8 cellular contexts compared by ENCODE assay signal in genomic region chr11:114262681-114263509, GRCh38. TPM values are rescaled to one million over a fixed set of nuclear protein-coding genes. Genes with fewer than 3 reads are reported as not detected.
DNase-seq lines count a peak whose midpoint lies in the region; ATAC-seq, FAIRE-seq and TF ChIP-seq lines count a peak whose summit lies in the region.

No MANE protein-coding gene starts in this region.

- TF ChIP-seq EP300 in Ishikawa (IDR thresholded peaks at IDR 0.05; ENCODE audit: borderline replicate concordance) = no peak
- no peak for TF ChIP-seq EP300 in H1 (IDR thresholded peaks at IDR 0.05; ENCODE audit: borderline replicate concordance in 1 of 2, low read depth in 2 of 2, low read length in 2 of 2)

- no peak overlapping the region for H4K5ac ChIP-seq in H1 (ENCODE audit: insufficient read length, low read depth, low read length)

- H3K27ac Mint-ChIP-seq in activated T-helper 1 cell treated with anti-CD3 and anti-CD28 coated beads, Interleukin-12 subunit alpha, Interleukin-12 subunit beta, Interleukin-2, Interleukin-4 antibody, amounts not matched to agents 30 ng/mL and 10 ng/mL and 1 ng/mL, durations not matched to agents 14 hours and 24 hours and 36 hours = no peak overlapping the region

- H3K4me1 Mint-ChIP-seq in activated T-helper 1 cell treated with anti-CD3 and anti-CD28 coated beads, Interleukin-12 subunit alpha, Interleukin-12 subunit beta, Interleukin-2, Interleukin-4 antibody, amounts not matched to agents 30 ng/mL and 10 ng/mL and 1 ng/mL, durations not matched to agents 14 hours and 24 hours and 36 hours (ENCODE audit: low read depth) = no peaks in the 10 kb centered on the region

- no peak overlapping the region for H2AK5ac ChIP-seq in H1 (ENCODE audit: low read depth, low read length)

- FAIRE-seq in D721Med (lab: Jason Lieb, UNC) (peak; percentile 48), H1 (lab: Jason Lieb, UNC) (peak; percentile 93)

- H2AFZ ChIP-seq in PC-9 (no peak overlapping the region), H1 (ENCODE audit: low read length) (no peak overlapping the region)

- no peaks in the 10 kb centered on the region for H3K36me3 ChIP-seq in PC-9 (ENCODE audit: low read depth)
- no peaks in the 10 kb centered on the region for H3K36me3 ChIP-seq in H1 (ENCODE audit: control insufficient read depth in 2 of 4, insufficient read depth in 4 of 4, low read length in 3 of 4)

- no peak overlapping the region for H3K18ac ChIP-seq in H1 (ENCODE audit: extremely low read depth, low read length)

- H3K4me2 ChIP-seq in PC-9 (no peak overlapping the region), H1 (ENCODE audit: insufficient read depth in 1 of 2, low read depth in 2 of 2, low read length in 2 of 2) (no peak overlapping the region)

- no peak overlapping the region for H3K9ac ChIP-seq in H1 (replicated peaks in 1 of 4; ENCODE audit: extremely low read depth in 1 of 4, low read depth in 3 of 4, low read length in 3 of 4)

- H3K23ac ChIP-seq in H1 (ENCODE audit: insufficient read length) = no peak overlapping the region

- no peak overlapping the region for H2BK15ac ChIP-seq in H1 (ENCODE audit: low read length)

- H3K23me2 ChIP-seq in H1 (ENCODE audit: low read depth, low read length) = no peaks in the 10 kb centered on the region

- H3K4ac ChIP-seq in H1 (replicated peaks; ENCODE audit: insufficient read length, low read depth, low read length) = no peak overlapping the region

- no peaks in the 10 kb centered on the region for H3K79me2 ChIP-seq in PC-9 (ENCODE audit: low read depth)
- no peaks in the 10 kb centered on the region for H3K79me2 ChIP-seq in H1 (ENCODE audit: control insufficient read depth in 1 of 2, insufficient read depth in 2 of 2, low read length in 2 of 2)

- POLR2A ChIA-PET in PC-9 (lab: Charles Lee; ENCODE audit: unreplicated experiment) = no interaction called here
- POLR2A ChIA-PET in H1 (lab: Charles Lee; ENCODE audit: partially characterized antibody) = no interaction called here

- H2BK5ac ChIP-seq in H1 (ENCODE audit: low read depth, low read length) = no peak overlapping the region

- no peaks in the 10 kb centered on the region for H3K27me3 Mint-ChIP-seq in activated T-helper 1 cell treated with anti-CD3 and anti-CD28 coated beads, Interleukin-12 subunit alpha, Interleukin-12 subunit beta, Interleukin-2, Interleukin-4 antibody, amounts not matched to agents 30 ng/mL and 10 ng/mL and 1 ng/mL, durations not matched to agents 14 hours and 24 hours and 36 hours (ENCODE audit: insufficient read depth)

- H2BK12ac ChIP-seq in H1 (ENCODE audit: low read depth, low read length) = 0 out of 2 replicates have a peak overlapping the region, but pooled peaks have one; percentile 50

- no peaks in the 10 kb centered on the region for H3F3A ChIP-seq in PC-9 (ENCODE audit: insufficient read depth, low read depth)

- DNase-seq in D721Med (ENCODE audit: insufficient read length, low spot score) (no peak), PC-9 (peak in 1 of 2 experiments; percentile 52), H1 (ENCODE audit: low read depth in 1 of 2, low spot score in 2 of 2) (no peak), lung microvascular endothelial cell (ENCODE audit: low read depth in 2 of 2) (peak; percentile 68 to 80)
- DNase-seq in activated T-helper 1 cell treated with anti-CD3 and anti-CD28 coated beads, Interleukin-12 subunit alpha, Interleukin-12 subunit beta, Interleukin-2, Interleukin-4 antibody, amounts not matched to agents 30 ng/mL and 10 ng/mL and 1 ng/mL, durations not matched to agents 14 hours and 24 hours and 36 hours (ENCODE audit: low spot score) = no peak

- no peak overlapping the region for H2BK120ac ChIP-seq in H1 (replicated peaks; ENCODE audit: low read depth, low read length)

- TF ChIP-seq CTCF in D721Med (IDR thresholded peaks at IDR 0.05; ENCODE audit: insufficient read depth, missing control alignments) = peak; percentile 72
- peak; percentile 58 for TF ChIP-seq CTCF in PC-9 (conservative IDR thresholded peaks at IDR 0.05)
- TF ChIP-seq CTCF in H1 (IDR thresholded peaks at IDR 0.05; ENCODE audit: control extremely low read depth in 1 of 3, insufficient read depth in 1 of 3, low read depth in 1 of 3, low read length in 3 of 3) = peak; percentile 62 to 80 (median 64)

- no peaks in the 10 kb centered on the region for H3K79me1 ChIP-seq in H1 (ENCODE audit: low read depth, low read length)

- H3K9me2 ChIP-seq in PC-9 (ENCODE audit: insufficient read depth) = no peaks in the 10 kb centered on the region

- intact Hi-C loops in PC-9 (cut with micrococcal nuclease; ENCODE audit: unreplicated experiment) = loop anchor here (1.0 to 10.0 kb wide), 2 partner anchors 728 to 958 kb away; no protein-coding TSS in a partner anchor
- intact Hi-C loops in activated T-helper 1 cell treated with anti-CD3 and anti-CD28 coated beads, Interleukin-12 subunit alpha, Interleukin-12 subunit beta, Interleukin-2, Interleukin-4 antibody, amounts not matched to agents 30 ng/mL and 10 ng/mL and 1 ng/mL, durations not matched to agents 14 hours and 24 hours and 36 hours (cut with micrococcal nuclease) = loop anchor here (10.0 kb wide), 2 partner anchors 58 to 958 kb away; no protein-coding TSS in a partner anchor

- H4K91ac ChIP-seq in H1 (replicated peaks; ENCODE audit: insufficient read length, low read length) = no peak overlapping the region

- no peak overlapping the region for H4K8ac ChIP-seq in H1 (ENCODE audit: extremely low read depth, insufficient read depth, low read length)

- no peak overlapping the region for H3K4me3 Mint-ChIP-seq in activated T-helper 1 cell treated with anti-CD3 and anti-CD28 coated beads, Interleukin-12 subunit alpha, Interleukin-12 subunit beta, Interleukin-2, Interleukin-4 antibody, amounts not matched to agents 30 ng/mL and 10 ng/mL and 1 ng/mL, durations not matched to agents 14 hours and 24 hours and 36 hours

- H4K20me1 ChIP-seq in PC-9 (ENCODE audit: insufficient read depth) = peaks cover 5% of the 10 kb centered on the region; the same call in 1 of the 2 replicates
- H4K20me1 ChIP-seq in H1 (replicated peaks in 1 of 2; ENCODE audit: control insufficient read depth in 1 of 2, insufficient read depth in 2 of 2, low read length in 2 of 2) = no peaks in the 10 kb centered on the region

- H3K4me3 ChIP-seq in PC-9 (no peak overlapping the region), H1 (ENCODE audit: extremely low read depth in 1 of 4, insufficient read depth in 2 of 4, low read depth in 3 of 4, low read length in 4 of 4) (no peak overlapping the region)

- H3K27me3 ChIP-seq in PC-9 (ENCODE audit: insufficient read depth, low read depth) (peaks cover 83% of the 10 kb centered on the region), H1 (replicated peaks in 1 of 4; ENCODE audit: control insufficient read depth in 3 of 4, extremely low read depth in 1 of 4, insufficient read depth in 3 of 4, low read length in 3 of 4) (no peaks in the 10 kb centered on the region)

- peak; percentile 76 for TF ChIP-seq RAD21 in Ishikawa (IDR thresholded peaks at IDR 0.05; ENCODE audit: low read depth)
- peak; percentile 88 to 91 for TF ChIP-seq RAD21 in H1 (IDR thresholded peaks at IDR 0.05 in 1 of 2, conservative IDR thresholded peaks at IDR 0.05 in 1 of 2; ENCODE audit: low read depth in 2 of 2, low read length in 2 of 2)

- no peak overlapping the region for H2BK20ac ChIP-seq in H1 (ENCODE audit: low read length)

- no peaks in the 10 kb centered on the region for H3K4me1 ChIP-seq in PC-9 (replicated peaks; ENCODE audit: insufficient read depth)
- H3K4me1 ChIP-seq in H1 (replicated peaks in 1 of 4; ENCODE audit: control insufficient read depth in 3 of 4, insufficient read depth in 4 of 4, low read length in 3 of 4) = no peaks in the 10 kb centered on the region; a peak in 3 of 7 replicates

- H3K36me3 Mint-ChIP-seq in activated T-helper 1 cell treated with anti-CD3 and anti-CD28 coated beads, Interleukin-12 subunit alpha, Interleukin-12 subunit beta, Interleukin-2, Interleukin-4 antibody, amounts not matched to agents 30 ng/mL and 10 ng/mL and 1 ng/mL, durations not matched to agents 14 hours and 24 hours and 36 hours (ENCODE audit: low read depth) = no peaks in the 10 kb centered on the region

- no peak overlapping the region for H3K14ac ChIP-seq in H1 (ENCODE audit: insufficient read length)

- WGBS in H1 (ENCODE audit: extremely low coverage in 1 of 2, insufficient coverage in 1 of 2, insufficient read length in 1 of 2, insufficient replicate concordance in 2 of 2, low coverage in 1 of 2, low lambda C conversion rate in 2 of 2, missing lambda C conversion rate in 1 of 2), 2 experiments = 66% methylated on average over 7 of the region's 9 CpGs; no CpG with 5 or more reads in 1 of the 2 experiments

- no peak for TF ChIP-seq POLR2A in H1 (IDR thresholded peaks at IDR 0.05; ENCODE audit: control extremely low read depth in 1 of 2, low read depth in 2 of 2, low read length in 2 of 2)

- CTCF ChIA-PET in PC-9 (lab: Charles Lee) (interaction anchor here (1.8 kb wide), 1 partner anchor 367 kb away, joined by 5 read pairs; no protein-coding TSS in a partner anchor), H1 (lab: Charles Lee; ENCODE audit: partially characterized antibody) (interaction anchor here (0.6 to 12.0 kb wide), 45 partner anchors 14 to 600 kb away, joined by 3 to 280 read pairs (median 9); partner anchors contain the start of genes HTR3A and HTR3B)

- no peaks in the 10 kb centered on the region for H3K9me3 Mint-ChIP-seq in activated T-helper 1 cell treated with anti-CD3 and anti-CD28 coated beads, Interleukin-12 subunit alpha, Interleukin-12 subunit beta, Interleukin-2, Interleukin-4 antibody, amounts not matched to agents 30 ng/mL and 10 ng/mL and 1 ng/mL, durations not matched to agents 14 hours and 24 hours and 36 hours

- H3K27ac ChIP-seq in PC-9 (no peak overlapping the region), H1 (ENCODE audit: low read depth, low read length) (no peak overlapping the region)

- no peaks in the 10 kb centered on the region for H3K9me3 ChIP-seq in PC-9 (ENCODE audit: insufficient read depth, low read depth)
- no peaks in the 10 kb centered on the region for H3K9me3 ChIP-seq in H1 (ENCODE audit: insufficient read depth in 2 of 2, low read depth in 1 of 2, low read length in 1 of 2)

- H3K56ac ChIP-seq in H1 (replicated peaks; ENCODE audit: insufficient read length, low read depth, low read length) = no peak overlapping the region

- no TSS peak for BruUV-seq in PC-9 (replicated peaks; lab: Mats Ljungman, UMichigan)

- ATAC-seq in HG02678 (IDR thresholded peaks at IDR 0.05; ENCODE audit: unreplicated experiment) = no peak
- no peak for ATAC-seq in GM21825 (IDR thresholded peaks at IDR 0.05; ENCODE audit: unreplicated experiment)

RNA-seq across cellular contexts. Expression of gene NNMT, which starts 33.3 kb away (rescaled TPM):
- total RNA-seq in PC-9 (2021) = not detected in 2 replicates
- not detected in 2 replicates for total RNA-seq in H1 (2021; fragmentation: NEBNext Ultra II Directional; extraction: Animal tissue kit (Norgen Biotek cat#: 25700))
- 0.38 TPM in 1 of 2 replicates, not detected in the other for polyA plus RNA-seq in H1 (2011; rRNA removed)
- polyA plus RNA-seq in H1 (2011; cell fraction: cytosol; rRNA removed) = not detected
- polyA plus RNA-seq in H1 (2011; cell fraction: nucleus; rRNA removed) = not detected
- polyA plus RNA-seq in H1 (2012, experiment 1 of 2) = not detected in 4 replicates
- polyA plus RNA-seq in H1 (2012, experiment 2 of 2) = 0.67 TPM
- 0.04 TPM for polyA plus RNA-seq in H1 (2013, experiment 1 of 2)
- not detected for polyA plus RNA-seq in H1 (2013, experiment 2 of 2)
- not detected in 2 replicates for polyA minus RNA-seq in H1 (2011; rRNA and poly(A)+ RNA removed)
- polyA minus RNA-seq in H1 (2011; cell fraction: cytosol; rRNA and poly(A)+ RNA removed) = not detected
- polyA minus RNA-seq in H1 (2011; cell fraction: nucleus; rRNA and poly(A)+ RNA removed) = 3.0 TPM
- 200 and 316 TPM in 2 replicates for total RNA-seq in lung microvascular endothelial cell
- total RNA-seq in activated T-helper 1 cell treated with anti-CD3 and anti-CD28 coated beads, Interleukin-12 subunit alpha, Interleukin-12 subunit beta, Interleukin-2, Interleukin-4 antibody, amounts not matched to agents 30 ng/mL and 10 ng/mL and 1 ng/mL, durations not matched to agents 14 hours and 24 hours and 36 hours = not detected in 2 replicates

Comparison
In these comparisons a context has a peak if more than half of its experiments do, and no peak if none do; other contexts are left out.
1. DNase-seq: peak in lung microvascular endothelial cell (2 of 2); none in D721Med (single experiment), H1 (0 of 2) and activated T-helper 1 cell treated with anti-CD3 and anti-CD28 coated beads, Interleukin-12 subunit alpha, Interleukin-12 subunit beta, Interleukin-2, Interleukin-4 antibody, amounts not matched to agents 30 ng/mL and 10 ng/mL and 1 ng/mL, durations not matched to agents 14 hours and 24 hours and 36 hours (single experiment).
2. RNA of gene NNMT, which starts 33.3 kb away (total RNA-seq): 200 to 316 TPM in lung microvascular endothelial cell; not detected in PC-9, not detected in H1 and not detected in activated T-helper 1 cell treated with anti-CD3 and anti-CD28 coated beads, Interleukin-12 subunit alpha, Interleukin-12 subunit beta, Interleukin-2, Interleukin-4 antibody, amounts not matched to agents 30 ng/mL and 10 ng/mL and 1 ng/mL, durations not matched to agents 14 hours and 24 hours and 36 hours; every median in the first group is over 100 times any median in the second.
3. Peak in every context shown above with its lines, with median percentiles within 50 percentile points of each other: CTCF ChIP-seq.